ENCODE assay signal across 8 cellular contexts in the genomic region with DNA sequence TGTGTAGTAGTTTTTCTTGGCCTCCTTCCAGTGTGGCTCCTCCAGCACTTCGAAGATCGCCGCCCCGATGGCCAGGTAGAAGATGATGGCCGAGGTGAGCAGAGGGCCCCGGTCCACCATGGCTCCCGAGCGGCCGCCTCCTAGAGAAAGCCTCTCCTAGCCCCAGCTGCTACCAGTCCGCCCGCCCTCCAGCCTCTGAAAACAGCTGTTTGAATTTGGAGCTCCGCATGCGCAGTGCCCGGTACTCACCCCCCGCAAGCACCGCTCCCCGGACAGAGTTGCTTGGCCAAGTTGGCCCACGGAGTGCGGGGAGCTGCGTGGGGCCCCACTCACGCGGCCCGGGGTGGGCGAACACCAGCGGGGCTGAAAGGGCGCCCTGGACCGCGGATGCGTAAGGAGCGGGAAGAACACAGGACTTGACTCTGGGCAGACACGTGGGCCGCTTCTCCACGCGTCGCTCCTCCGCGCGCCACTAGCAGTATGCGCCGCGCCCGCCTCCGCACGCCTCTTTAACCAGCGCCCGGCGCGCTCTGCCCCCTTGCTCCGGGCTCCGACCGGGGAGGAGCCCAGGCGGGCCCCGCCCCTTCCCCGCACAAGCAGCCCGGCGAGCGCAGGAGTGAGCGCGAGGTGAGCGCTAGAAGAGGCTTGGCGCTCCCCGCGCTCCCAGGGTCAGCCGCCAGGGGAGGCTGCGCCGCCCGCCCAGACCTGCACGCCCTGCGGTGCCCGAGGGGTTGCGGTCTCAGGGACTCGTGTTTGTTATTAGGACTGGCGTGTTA. TPM values are rescaled to one million over a fixed set of nuclear protein-coding genes. Genes with fewer than 3 reads are reported as not detected.
A peak's percentile ranks its signal among the peaks of the same experiment; 100 is the strongest.
DNase-seq lines count a peak whose midpoint lies in the region; ATAC-seq and TF ChIP-seq lines count a peak whose summit lies in the region.

A gene with protein sequence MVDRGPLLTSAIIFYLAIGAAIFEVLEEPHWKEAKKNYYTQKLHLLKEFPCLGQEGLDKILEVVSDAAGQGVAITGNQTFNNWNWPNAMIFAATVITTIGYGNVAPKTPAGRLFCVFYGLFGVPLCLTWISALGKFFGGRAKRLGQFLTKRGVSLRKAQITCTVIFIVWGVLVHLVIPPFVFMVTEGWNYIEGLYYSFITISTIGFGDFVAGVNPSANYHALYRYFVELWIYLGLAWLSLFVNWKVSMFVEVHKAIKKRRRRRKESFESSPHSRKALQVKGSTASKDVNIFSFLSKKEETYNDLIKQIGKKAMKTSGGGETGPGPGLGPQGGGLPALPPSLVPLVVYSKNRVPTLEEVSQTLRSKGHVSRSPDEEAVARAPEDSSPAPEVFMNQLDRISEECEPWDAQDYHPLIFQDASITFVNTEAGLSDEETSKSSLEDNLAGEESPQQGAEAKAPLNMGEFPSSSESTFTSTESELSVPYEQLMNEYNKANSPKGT (minus strand): TSS at position 484 of the 776 bp plus-strand sequence. CDS start 364 bp downstream, at position 120.

- TF ChIP-seq CTCF in osteoblast (IDR thresholded peaks at IDR 0.05; ENCODE audit: extremely low read depth, low read depth, low read length): peak; percentile 16
- peak; percentile 29 to 60 (median 57) for TF ChIP-seq CTCF in testis (IDR thresholded peaks at IDR 0.05)

- no peaks in the 10 kb centered on the region for H3K9me3 ChIP-seq in osteoblast (ENCODE audit: low read depth, low read length)
- H3K9me3 ChIP-seq in testis: no peaks in the 10 kb centered on the region

- no peaks in the 10 kb centered on the region for H3K79me2 ChIP-seq in osteoblast (ENCODE audit: insufficient read depth, low read length)

- peak within 1 kb of the TSS; percentile 54 for H3K27ac Mint-ChIP-seq in activated T-helper 17 cell treated with anti-CD3 and anti-CD28 coated beads, Interleukin-2, amount 50 U/mL, for 72 hours

- H3K4me1 Mint-ChIP-seq in activated T-helper 17 cell treated with anti-CD3 and anti-CD28 coated beads, Interleukin-2, amount 50 U/mL, for 72 hours: peaks cover 15% of the 10 kb centered on the region

- H3K27ac ChIP-seq in osteoblast (ENCODE audit: low read depth, low read length): no peak within 1 kb of the TSS
- no peak within 1 kb of the TSS for H3K27ac ChIP-seq in testis

- H3K27me3 ChIP-seq in osteoblast (ENCODE audit: insufficient read depth, low read length) (peaks cover 12% of the 10 kb centered on the region), testis (no peaks in the 10 kb centered on the region)

- peak within 1 kb of the TSS; percentile 47 for H2AFZ ChIP-seq in osteoblast (ENCODE audit: low read length)

- DNase-seq in 8988T: peak; percentile 93
- peak; percentile 97 for DNase-seq in OCI-M1 (lab: John Stamatoyannopoulos, UW)
- peak; percentile 80 for DNase-seq in germinal center (ENCODE audit: low spot score)
- DNase-seq in osteoblast (ENCODE audit: insufficient read length, low spot score, missing footprints): peak; percentile 88
- DNase-seq in testis: peak; percentile 84

- H3K9me3 Mint-ChIP-seq in activated T-helper 17 cell treated with anti-CD3 and anti-CD28 coated beads, Interleukin-2, amount 50 U/mL, for 72 hours: no peaks in the 10 kb centered on the region

- H3K4me1 ChIP-seq in osteoblast (ENCODE audit: insufficient read depth, low read length) (no peaks in the 10 kb centered on the region), testis (peaks cover 10% of the 10 kb centered on the region)

- WGBS in testis, 2 donors: 0 to 2% methylated on average over 23 to 68 of the region's 73 CpGs

- H3K4me3 Mint-ChIP-seq in activated T-helper 17 cell treated with anti-CD3 and anti-CD28 coated beads, Interleukin-2, amount 50 U/mL, for 72 hours: peak within 1 kb of the TSS; percentile 83

- peak within 1 kb of the TSS; percentile 52 for H3K4me3 ChIP-seq in osteoblast (ENCODE audit: insufficient read depth, low read length)
- H3K4me3 ChIP-seq in testis: peak within 1 kb of the TSS; percentile 45 to 64

- no peaks in the 10 kb centered on the region for H4K20me1 ChIP-seq in osteoblast (ENCODE audit: insufficient read depth, low read length)

- no peaks in the 10 kb centered on the region for H3K36me3 ChIP-seq in osteoblast (ENCODE audit: insufficient read depth, low read length)
- no peaks in the 10 kb centered on the region for H3K36me3 ChIP-seq in testis (ENCODE audit: low read depth, missing control alignments)

- H3K4me2 ChIP-seq in osteoblast (ENCODE audit: insufficient read depth, low read length): peak within 1 kb of the TSS; percentile 48

- peaks cover 10% of the 10 kb centered on the region for H3K27me3 Mint-ChIP-seq in activated T-helper 17 cell treated with anti-CD3 and anti-CD28 coated beads, Interleukin-2, amount 50 U/mL, for 72 hours

- intact Hi-C loops in testis (cut with DNase I; ENCODE audit: low total_unique reads): no loop called here

- ATAC-seq in GM18867 (IDR thresholded peaks at IDR 0.05; ENCODE audit: unreplicated experiment): peak; percentile 86
- peak; percentile 86 for ATAC-seq in HG03521 (IDR thresholded peaks at IDR 0.05; ENCODE audit: unreplicated experiment)
- peak; percentile 89 for ATAC-seq in activated T-helper 17 cell treated with anti-CD3 and anti-CD28 coated beads, Interleukin-2, amount 50 U/mL, for 72 hours (replicated peaks)

- no peak for TF ChIP-seq POLR2A in testis (IDR thresholded peaks at IDR 0.05)

- H3K36me3 Mint-ChIP-seq in activated T-helper 17 cell treated with anti-CD3 and anti-CD28 coated beads, Interleukin-2, amount 50 U/mL, for 72 hours (ENCODE audit: low read depth): peaks cover 12% of the 10 kb centered on the region

RNA-seq across cellular contexts. Expression of the gene that starts here (rescaled TPM):
- total RNA-seq in activated T-helper 17 cell treated with anti-CD3 and anti-CD28 coated beads, Interleukin-2, amount 50 U/mL, for 72 hours: 1 to 10 TPM; 6.1 to 8.9 TPM
- total RNA-seq in osteoblast (not detected in 2 replicates), testis (1 to 10 TPM; 1.6 to 2.0 TPM)
- 2.3 TPM for polyA plus RNA-seq in testis (ENCODE audit: insufficient read depth, low read depth, low replicate concordance)

Comparison
In these comparisons a context has a peak if more than half of its experiments do, and no peak if none do; other contexts are left out.
1. Peak in DNase-seq, H3K4me3 ChIP-seq and H3K4me2 ChIP-seq in osteoblast; RNA of the gene not detected or under 1 TPM.